In genomic region chr9:6567140-6567591, GRCh38 we compare ENCODE assay signal across 11 cellular contexts.
DNase-seq lines count a peak whose midpoint lies in the region; ATAC-seq, FAIRE-seq and TF ChIP-seq lines count a peak whose summit lies in the region.
"Had no signal": no experiment of that assay in that cellular context is flagged by ENCODE, and none has a peak within 500 bp of the region (broad histone marks: within the 10 kb centered on the region; RNA-seq: fewer than 3 reads in every experiment).

No MANE protein-coding gene starts in this region.

- H3K27me3 ChIP-seq in adrenal gland, result no peaks in the 10 kb centered on the region
- no peaks in the 10 kb centered on the region for H3K27me3 ChIP-seq in layer of hippocampus (ENCODE audit: control insufficient read depth, insufficient read depth, low read length)
- H3K27me3 ChIP-seq: transverse colon had no signal

- DNase-seq in A549 (ENCODE audit: low read depth in 1 of 2, low spot score in 1 of 2) (peak; percentile 41 to 79), HT1080 (ENCODE audit: low read depth) (peak; percentile 98), adrenal gland (peak; percentile 48 to 85 (median 80)), lower leg skin (ENCODE audit: low spot score in 2 of 2) (no peak)
- DNase-seq: activated naive CD8-positive, alpha-beta T cell treated with anti-CD3 and anti-CD28 coated beads, Interleukin-2, amount 10 ng/mL, durations not matched to agents 7 days and 5 days; DND-41; transverse colon had no signal

- no peak for FAIRE-seq in A549 (lab: Jason Lieb, UNC)

- TF ChIP-seq RAD21 in A549 (conservative IDR thresholded peaks at IDR 0.05 in 1 of 2, IDR thresholded peaks at IDR 0.05 in 1 of 2), result no peak; a peak in 1 of 5 replicates

- intact Hi-C loops in adrenal gland (cut with DNase I), result no loop called here
- intact Hi-C loops in lower leg skin (cut with DNase I; ENCODE audit: low total_unique reads), result loop anchor here (10.0 kb wide), 1 partner anchor 212 kb away; no protein-coding TSS in a partner anchor

- TF ChIP-seq CTCF in A549 (IDR thresholded peaks at IDR 0.05) (no peak), adrenal gland (IDR thresholded peaks at IDR 0.05) (no peak), lower leg skin (IDR thresholded peaks at IDR 0.05) (no peak)

- 7% methylated on average over 5 of the region's 5 CpGs for WGBS in A549 (ENCODE audit: missing lambda C conversion rate)
- WGBS in adrenal gland, 4 donors, result 30 to 60% (median 46%) methylated on average over 5 of the region's 5 CpGs
- WGBS in lower leg skin, 2 donors, result 47 to 62% methylated on average over 5 of the region's 5 CpGs

- CTCF ChIA-PET in A549 (lab: Yijun Ruan, JAX), result interaction anchor here (0.6 to 5.4 kb wide), 16 partner anchors 9 to 261 kb away, joined by 3 to 70 read pairs (median 4); no protein-coding TSS in a partner anchor

- no peak for TF ChIP-seq EP300 in A549 (IDR thresholded peaks at IDR 0.05)

- ATAC-seq in A549, result peak; percentile 82 to 83
- no peak for ATAC-seq in GM18519 (IDR thresholded peaks at IDR 0.05; ENCODE audit: low FRiP score, unreplicated experiment)
- ATAC-seq in GM18517 (IDR thresholded peaks at IDR 0.05; ENCODE audit: unreplicated experiment), result no peak
- ATAC-seq in GM21381 (IDR thresholded peaks at IDR 0.05; ENCODE audit: unreplicated experiment), result no peak

- POLR2A ChIA-PET in A549 (lab: Yijun Ruan, JAX), result interaction anchor here (0.8 to 3.1 kb wide), 2 partner anchors 112 to 154 kb away, joined by 5 to 19 read pairs; partner anchors contain the start of gene UHRF2

- peak overlapping the region; percentile 15; the same call in 1 of the 3 replicates for H3K4me3 ChIP-seq in A549
- peak overlapping the region in 1 of 4 donors; percentile 19 for H3K4me3 ChIP-seq in adrenal gland
- no peak overlapping the region for H3K4me3 ChIP-seq in lower leg skin (ENCODE audit: low read depth, poor library complexity, severe bottlenecking)
- H3K4me3 ChIP-seq: transverse colon had no signal

- H3K36me3 ChIP-seq in adrenal gland (replicated peaks in 1 of 2), result no peaks in the 10 kb centered on the region
- H3K36me3 ChIP-seq: transverse colon had no signal

- H3K27ac ChIP-seq in A549 (peak overlapping the region; percentile 93 to 94), adrenal gland (peak overlapping the region; percentile 68 to 86 (median 80)), layer of hippocampus (ENCODE audit: low read depth, low read length) (peak overlapping the region; percentile 21)
- H3K27ac ChIP-seq: transverse colon had no signal

- H3K4me2 ChIP-seq in A549, result peak overlapping the region; percentile 79

- H3K9me3 ChIP-seq in A549 (no peaks in the 10 kb centered on the region), adrenal gland (replicated peaks in 1 of 3) (no peaks in the 10 kb centered on the region)
- H3K9me3 ChIP-seq: transverse colon had no signal

- H3K4me1 ChIP-seq in A549 (peaks cover 25% of the 10 kb centered on the region), adrenal gland (replicated peaks in 1 of 2) (peaks cover 7% of the 10 kb centered on the region in 2 donors)
- H3K4me1 ChIP-seq: transverse colon had no signal

- no peak for TF ChIP-seq POLR2A in A549 (IDR thresholded peaks at IDR 0.05; ENCODE audit: low read length)
- TF ChIP-seq POLR2A in adrenal gland (IDR thresholded peaks at IDR 0.05), result peak in 1 of 2 donors; percentile 16
- no peak for TF ChIP-seq POLR2A in lower leg skin (IDR thresholded peaks at IDR 0.05)

TF ChIP-seq in A549, 52 proteins besides CTCF, POLR2A, EP300 and RAD21:
- peak; percentile 71 for TF ChIP-seq FOSL2 (IDR thresholded peaks at IDR 0.05)
- TF ChIP-seq FOSL2 (CRISPR knock-in tag; IDR thresholded peaks at IDR 0.05), result peak; percentile 61
- TF ChIP-seq SREBF2 (IDR thresholded peaks at IDR 0.05), result no peak

Comparison
In these comparisons a context has a peak if more than half of its experiments do, and no peak if none do; other contexts are left out.
1. ATAC-seq: peak in A549 (2 of 2); none in GM18519 (single experiment), GM18517 (single experiment) and GM21381 (single experiment).
2. DNase-seq: peak in A549 (2 of 2), HT1080 (single experiment) and adrenal gland (7 of 7); none in lower leg skin (0 of 2).
3. H3K27ac ChIP-seq: peak in every context shown above with its lines; median percentile 94 in A549; 80 in adrenal gland; 21 in layer of hippocampus.